Comparison of ENCODE assay signal across 8 cellular contexts in the genomic region with DNA sequence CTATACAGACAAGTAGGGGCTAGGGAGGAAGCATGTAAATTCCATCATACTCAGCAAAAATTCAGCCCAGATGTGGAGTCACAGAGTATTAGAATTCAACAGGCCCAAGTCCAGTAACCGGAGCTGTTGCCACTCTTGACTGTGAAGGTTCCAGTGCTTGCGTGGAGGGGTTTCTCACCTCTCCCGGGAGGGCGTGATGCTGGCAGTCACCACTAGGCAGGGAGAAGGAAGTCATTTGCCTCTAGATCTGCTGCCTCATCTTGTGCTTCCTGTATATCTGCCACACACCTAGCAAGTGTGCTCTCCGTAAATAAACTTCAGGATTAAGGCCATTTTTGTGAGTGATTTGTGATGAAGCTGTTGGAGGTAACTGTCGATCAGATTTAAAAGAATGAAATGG. TPM values are rescaled to one million over a fixed set of nuclear protein-coding genes. Genes with fewer than 3 reads are reported as not detected.
A peak's percentile ranks its signal among the peaks of the same experiment; 100 is the strongest.
DNase-seq lines count a peak whose midpoint lies in the region; TF ChIP-seq lines count a peak whose summit lies in the region.

No MANE protein-coding gene starts in this region.

- peak overlapping the region; percentile 88 to 99 (median 99); a peak in 20 of 22 replicates for H3K27ac ChIP-seq in BLaER1 treated with 17β-estradiol and CSF1 and Interleukin-3, amounts not matched to agents 10 nM and 100 nM
- peak overlapping the region; percentile 95 for H3K27ac ChIP-seq in skeletal muscle tissue (ENCODE audit: low read depth, low read length)

- peak; percentile 37 for TF ChIP-seq CTCF in fibroblast of the aortic adventitia (IDR thresholded peaks at IDR 0.05; ENCODE audit: insufficient read depth, low read length)

- H3K27me3 ChIP-seq in BLaER1 treated with 17β-estradiol and CSF1 and Interleukin-3, amounts not matched to agents 10 nM and 100 nM, result no peaks in the 10 kb centered on the region
- H3K27me3 ChIP-seq in skeletal muscle tissue (ENCODE audit: control insufficient read depth in 3 of 3, insufficient read depth in 3 of 3, low read length in 3 of 3), result no peaks in the 10 kb centered on the region

- H4K20me1 ChIP-seq in BLaER1 treated with 17β-estradiol and CSF1 and Interleukin-3, amounts not matched to agents 10 nM and 100 nM, result peaks cover 0 to 18% (median 0%) of the 10 kb centered on the region in 11 experiments; a peak in 3 of 22 replicates

- H3K4me1 ChIP-seq in BLaER1 treated with 17β-estradiol and CSF1 and Interleukin-3, amounts not matched to agents 10 nM and 100 nM, result peaks cover 82 to 97% (median 85%) of the 10 kb centered on the region in 10 experiments
- H3K4me1 ChIP-seq in skeletal muscle tissue (ENCODE audit: control insufficient read depth in 3 of 3, insufficient read depth in 3 of 3, low read length in 3 of 3), result peaks cover 40 to 49% (median 41%) of the 10 kb centered on the region in 3 donors

- H3K4me3 ChIP-seq in BLaER1 treated with 17β-estradiol and CSF1 and Interleukin-3, amounts not matched to agents 10 nM and 100 nM, result peak overlapping the region in 4 of 10 experiments; percentile 75 to 89 (median 80); a peak in 5 of 20 replicates
- H3K4me3 ChIP-seq in fibroblast of the aortic adventitia (ENCODE audit: low read depth, low read length) (no peak overlapping the region), skeletal muscle tissue (ENCODE audit: low read length in 3 of 3) (peak overlapping the region in 2 of 3 donors; percentile 85 to 91)

- H3K9ac ChIP-seq in BLaER1 treated with 17β-estradiol and CSF1 and Interleukin-3, amounts not matched to agents 10 nM and 100 nM, result peak overlapping the region in 9 of 11 experiments; percentile 74 to 98 (median 97); a peak in 16 of 22 replicates
- no peak overlapping the region for H3K9ac ChIP-seq in skeletal muscle tissue (ENCODE audit: low read depth in 1 of 3, low read length in 3 of 3)

- DNase-seq in H4 (ENCODE audit: low spot score) (peak; percentile 71), OCI-M1 (lab: John Stamatoyannopoulos, UW) (peak; percentile 78), fibroblast of the aortic adventitia (ENCODE audit: low read depth) (no peak), dedifferentiated amniotic fluid mesenchymal stem cell (ENCODE audit: extremely low spot score) (no peak), ureter (ENCODE audit: low spot score) (no peak)
- DNase-seq in activated T-cell treated with anti-CD3 and anti-CD28 coated beads, Interleukin-2, amount 50 U/mL, for 1 hour, result peak; percentile 60

- H3K9me3 ChIP-seq in BLaER1 treated with 17β-estradiol and CSF1 and Interleukin-3, amounts not matched to agents 10 nM and 100 nM (replicated peaks in 1 of 11), result no peaks in the 10 kb centered on the region
- H3K9me3 ChIP-seq in skeletal muscle tissue (ENCODE audit: control insufficient read depth in 3 of 3, low read length in 3 of 3), result no peaks in the 10 kb centered on the region

- peak overlapping the region; percentile 90 to 98 (median 96) for H3K4me2 ChIP-seq in BLaER1 treated with 17β-estradiol and CSF1 and Interleukin-3, amounts not matched to agents 10 nM and 100 nM

- peaks cover 7 to 29% (median 19%) of the 10 kb centered on the region in 11 experiments; a peak in 14 of 22 replicates for H3K36me3 ChIP-seq in BLaER1 treated with 17β-estradiol and CSF1 and Interleukin-3, amounts not matched to agents 10 nM and 100 nM
- H3K36me3 ChIP-seq in skeletal muscle tissue (ENCODE audit: control insufficient read depth in 3 of 3, insufficient read depth in 3 of 3, low read length in 3 of 3), result peaks cover 4 to 9% (median 8%) of the 10 kb centered on the region in 3 donors

RNA-seq across cellular contexts. Expression of gene CKLF, which starts 1.0 kb away (rescaled TPM):
- total RNA-seq in H4 (2014; rRNA removed; shearing (Covaris generic)), result 158 and 163 TPM in 2 replicates
- total RNA-seq in fibroblast of the aortic adventitia (ENCODE audit: low replicate concordance) (17.3 and 73.4 TPM in 2 replicates), skeletal muscle tissue (34.4 TPM), ureter (34.0 TPM)

RNA-seq across cellular contexts. Expression of gene TK2, which starts 1.4 kb away (rescaled TPM):
- 12.0 and 15.5 TPM in 2 replicates for total RNA-seq in H4 (2014; rRNA removed; shearing (Covaris generic))
- total RNA-seq in fibroblast of the aortic adventitia (ENCODE audit: low replicate concordance), result 58.8 and 101 TPM in 2 replicates
- 11.5 TPM for total RNA-seq in skeletal muscle tissue
- 37.9 TPM for total RNA-seq in ureter

RNA-seq across cellular contexts. Expression of gene CMTM1, which starts 14.9 kb away (rescaled TPM):
- total RNA-seq in H4 (2014; rRNA removed; shearing (Covaris generic)), result 0.85 and 1.1 TPM in 2 replicates
- total RNA-seq in fibroblast of the aortic adventitia (ENCODE audit: low replicate concordance) (3.2 TPM in 1 of 2 replicates, not detected in the other), skeletal muscle tissue (not detected), ureter (4.3 TPM)

RNA-seq across cellular contexts. Expression of gene CMTM2, which starts 27.9 kb away (rescaled TPM):
- not detected in 2 replicates for total RNA-seq in H4 (2014; rRNA removed; shearing (Covaris generic))
- total RNA-seq in fibroblast of the aortic adventitia (ENCODE audit: low replicate concordance) (not detected in 2 replicates), skeletal muscle tissue (not detected), ureter (not detected)

RNA-seq across cellular contexts. Expression of gene CMTM3, which starts 53.1 kb away (rescaled TPM):
- total RNA-seq in H4 (2014; rRNA removed; shearing (Covaris generic)), result 20.0 and 29.8 TPM in 2 replicates
- total RNA-seq in fibroblast of the aortic adventitia (ENCODE audit: low replicate concordance) (7.4 and 17.8 TPM in 2 replicates), skeletal muscle tissue (23.0 TPM), ureter (25.4 TPM)

Comparison
In these comparisons a context has a peak if more than half of its experiments do, and no peak if none do; other contexts are left out.
1. H3K9ac ChIP-seq: peak in BLaER1 treated with 17β-estradiol and CSF1 and Interleukin-3, amounts not matched to agents 10 nM and 100 nM (9 of 11); none in skeletal muscle tissue (0 of 3).
2. DNase-seq: peak in H4 (single experiment), OCI-M1 (single experiment) and activated T-cell treated with anti-CD3 and anti-CD28 coated beads, Interleukin-2, amount 50 U/mL, for 1 hour (single experiment); none in fibroblast of the aortic adventitia (single experiment), dedifferentiated amniotic fluid mesenchymal stem cell (single experiment) and ureter (single experiment).